2 cellular contexts compared by ENCODE assay signal in the genomic region with DNA sequence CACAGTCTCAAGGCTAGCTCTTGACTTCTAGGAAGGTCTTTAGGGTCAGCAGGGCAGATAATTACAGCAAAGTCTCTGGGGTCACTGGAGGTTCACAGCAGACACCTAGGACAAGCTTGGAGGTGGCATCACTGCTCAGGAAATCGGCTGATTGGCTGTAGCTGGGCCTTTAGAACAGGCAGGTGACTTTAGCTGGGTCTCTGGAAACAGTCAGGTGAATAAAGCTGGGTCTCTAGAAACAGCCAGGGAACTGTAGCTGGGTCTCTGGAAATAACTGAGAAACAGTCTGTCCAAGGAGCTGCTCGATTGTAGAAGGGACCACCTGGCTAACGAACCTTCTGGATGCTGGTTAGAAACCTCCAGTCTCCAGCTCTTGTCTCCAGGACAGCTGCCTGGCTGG.
TF ChIP-seq lines count a peak whose summit lies in the region.

No MANE protein-coding gene starts in this region.

TF ChIP-seq in HepG2, 621 proteins besides CTCF, POLR2A, EP300 and RAD21:
- TF ChIP-seq IKZF4 (CRISPR knock-in tag; IDR thresholded peaks at IDR 0.05; ENCODE audit: borderline replicate concordance, low read depth, not compliant biosample characterization): no peak
- TF ChIP-seq, protein P1, sequence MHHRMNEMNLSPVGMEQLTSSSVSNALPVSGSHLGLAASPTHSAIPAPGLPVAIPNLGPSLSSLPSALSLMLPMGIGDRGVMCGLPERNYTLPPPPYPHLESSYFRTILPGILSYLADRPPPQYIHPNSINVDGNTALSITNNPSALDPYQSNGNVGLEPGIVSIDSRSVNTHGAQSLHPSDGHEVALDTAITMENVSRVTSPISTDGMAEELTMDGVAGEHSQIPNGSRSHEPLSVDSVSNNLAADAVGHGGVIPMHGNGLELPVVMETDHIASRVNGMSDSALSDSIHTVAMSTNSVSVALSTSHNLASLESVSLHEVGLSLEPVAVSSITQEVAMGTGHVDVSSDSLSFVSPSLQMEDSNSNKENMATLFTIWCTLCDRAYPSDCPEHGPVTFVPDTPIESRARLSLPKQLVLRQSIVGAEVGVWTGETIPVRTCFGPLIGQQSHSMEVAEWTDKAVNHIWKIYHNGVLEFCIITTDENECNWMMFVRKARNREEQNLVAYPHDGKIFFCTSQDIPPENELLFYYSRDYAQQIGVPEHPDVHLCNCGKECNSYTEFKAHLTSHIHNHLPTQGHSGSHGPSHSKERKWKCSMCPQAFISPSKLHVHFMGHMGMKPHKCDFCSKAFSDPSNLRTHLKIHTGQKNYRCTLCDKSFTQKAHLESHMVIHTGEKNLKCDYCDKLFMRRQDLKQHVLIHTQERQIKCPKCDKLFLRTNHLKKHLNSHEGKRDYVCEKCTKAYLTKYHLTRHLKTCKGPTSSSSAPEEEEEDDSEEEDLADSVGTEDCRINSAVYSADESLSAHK (CRISPR knock-in tag; IDR thresholded peaks at IDR 0.05; ENCODE audit: borderline replicate concordance): peak; percentile 95; the same call in 1 of the 2 replicates

TF ChIP-seq in K562, 482 proteins besides CTCF, POLR2A, EP300 and RAD21:
- TF ChIP-seq ESRRB (CRISPR knock-in tag; IDR thresholded peaks at IDR 0.05; ENCODE audit: borderline replicate concordance): no peak
- TF ChIP-seq, protein P2, sequence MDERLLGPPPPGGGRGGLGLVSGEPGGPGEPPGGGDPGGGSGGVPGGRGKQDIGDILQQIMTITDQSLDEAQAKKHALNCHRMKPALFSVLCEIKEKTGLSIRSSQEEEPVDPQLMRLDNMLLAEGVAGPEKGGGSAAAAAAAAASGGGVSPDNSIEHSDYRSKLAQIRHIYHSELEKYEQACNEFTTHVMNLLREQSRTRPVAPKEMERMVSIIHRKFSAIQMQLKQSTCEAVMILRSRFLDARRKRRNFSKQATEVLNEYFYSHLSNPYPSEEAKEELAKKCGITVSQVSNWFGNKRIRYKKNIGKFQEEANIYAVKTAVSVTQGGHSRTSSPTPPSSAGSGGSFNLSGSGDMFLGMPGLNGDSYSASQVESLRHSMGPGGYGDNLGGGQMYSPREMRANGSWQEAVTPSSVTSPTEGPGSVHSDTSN (CRISPR knock-in tag; IDR thresholded peaks at IDR 0.05; ENCODE audit: low read depth): no peak
- TF ChIP-seq, protein P2 (tag; conservative IDR thresholded peaks at IDR 0.05; ENCODE audit: low read depth): no peak
- TF ChIP-seq PTRF (tag; IDR thresholded peaks at IDR 0.05): no peak
- TF ChIP-seq, protein P3, sequence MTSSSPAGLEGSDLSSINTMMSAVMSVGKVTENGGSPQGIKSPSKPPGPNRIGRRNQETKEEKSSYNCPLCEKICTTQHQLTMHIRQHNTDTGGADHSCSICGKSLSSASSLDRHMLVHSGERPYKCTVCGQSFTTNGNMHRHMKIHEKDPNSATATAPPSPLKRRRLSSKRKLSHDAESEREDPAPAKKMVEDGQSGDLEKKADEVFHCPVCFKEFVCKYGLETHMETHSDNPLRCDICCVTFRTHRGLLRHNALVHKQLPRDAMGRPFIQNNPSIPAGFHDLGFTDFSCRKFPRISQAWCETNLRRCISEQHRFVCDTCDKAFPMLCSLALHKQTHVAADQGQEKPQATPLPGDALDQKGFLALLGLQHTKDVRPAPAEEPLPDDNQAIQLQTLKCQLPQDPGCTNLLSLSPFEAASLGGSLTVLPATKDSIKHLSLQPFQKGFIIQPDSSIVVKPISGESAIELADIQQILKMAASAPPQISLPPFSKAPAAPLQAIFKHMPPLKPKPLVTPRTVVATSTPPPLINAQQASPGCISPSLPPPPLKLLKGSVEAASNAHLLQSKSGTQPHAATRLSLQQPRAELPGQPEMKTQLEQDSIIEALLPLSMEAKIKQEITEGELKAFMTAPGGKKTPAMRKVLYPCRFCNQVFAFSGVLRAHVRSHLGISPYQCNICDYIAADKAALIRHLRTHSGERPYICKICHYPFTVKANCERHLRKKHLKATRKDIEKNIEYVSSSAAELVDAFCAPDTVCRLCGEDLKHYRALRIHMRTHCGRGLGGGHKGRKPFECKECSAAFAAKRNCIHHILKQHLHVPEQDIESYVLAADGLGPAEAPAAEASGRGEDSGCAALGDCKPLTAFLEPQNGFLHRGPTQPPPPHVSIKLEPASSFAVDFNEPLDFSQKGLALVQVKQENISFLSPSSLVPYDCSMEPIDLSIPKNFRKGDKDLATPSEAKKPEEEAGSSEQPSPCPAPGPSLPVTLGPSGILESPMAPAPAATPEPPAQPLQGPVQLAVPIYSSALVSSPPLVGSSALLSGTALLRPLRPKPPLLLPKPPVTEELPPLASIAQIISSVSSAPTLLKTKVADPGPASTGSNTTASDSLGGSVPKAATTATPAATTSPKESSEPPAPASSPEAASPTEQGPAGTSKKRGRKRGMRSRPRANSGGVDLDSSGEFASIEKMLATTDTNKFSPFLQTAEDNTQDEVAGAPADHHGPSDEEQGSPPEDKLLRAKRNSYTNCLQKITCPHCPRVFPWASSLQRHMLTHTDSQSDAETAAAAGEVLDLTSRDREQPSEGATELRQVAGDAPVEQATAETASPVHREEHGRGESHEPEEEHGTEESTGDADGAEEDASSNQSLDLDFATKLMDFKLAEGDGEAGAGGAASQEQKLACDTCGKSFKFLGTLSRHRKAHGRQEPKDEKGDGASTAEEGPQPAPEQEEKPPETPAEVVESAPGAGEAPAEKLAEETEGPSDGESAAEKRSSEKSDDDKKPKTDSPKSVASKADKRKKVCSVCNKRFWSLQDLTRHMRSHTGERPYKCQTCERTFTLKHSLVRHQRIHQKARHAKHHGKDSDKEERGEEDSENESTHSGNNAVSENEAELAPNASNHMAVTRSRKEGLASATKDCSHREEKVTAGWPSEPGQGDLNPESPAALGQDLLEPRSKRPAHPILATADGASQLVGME (CRISPR knock-in tag; IDR thresholded peaks at IDR 0.05): no peak
- no peak for TF ChIP-seq ETV5 (CRISPR knock-in tag; IDR thresholded peaks at IDR 0.05; ENCODE audit: low read depth)
- no peak for TF ChIP-seq FOXA1 (IDR thresholded peaks at IDR 0.05; ENCODE audit: borderline replicate concordance)
- no peak for TF ChIP-seq RBM15 (IDR thresholded peaks at IDR 0.05; ENCODE audit: insufficient read depth, low read length)
- TF ChIP-seq NFE2L1 (tag; IDR thresholded peaks at IDR 0.05; ENCODE audit: borderline replicate concordance, low read depth): no peak
- peak; percentile 99 for TF ChIP-seq PTBP1 (IDR thresholded peaks at IDR 0.05; ENCODE audit: low read depth, low read length)
- no peak for TF ChIP-seq TSC22D4 (tag; IDR thresholded peaks at IDR 0.05)
- TF ChIP-seq, protein P4, sequence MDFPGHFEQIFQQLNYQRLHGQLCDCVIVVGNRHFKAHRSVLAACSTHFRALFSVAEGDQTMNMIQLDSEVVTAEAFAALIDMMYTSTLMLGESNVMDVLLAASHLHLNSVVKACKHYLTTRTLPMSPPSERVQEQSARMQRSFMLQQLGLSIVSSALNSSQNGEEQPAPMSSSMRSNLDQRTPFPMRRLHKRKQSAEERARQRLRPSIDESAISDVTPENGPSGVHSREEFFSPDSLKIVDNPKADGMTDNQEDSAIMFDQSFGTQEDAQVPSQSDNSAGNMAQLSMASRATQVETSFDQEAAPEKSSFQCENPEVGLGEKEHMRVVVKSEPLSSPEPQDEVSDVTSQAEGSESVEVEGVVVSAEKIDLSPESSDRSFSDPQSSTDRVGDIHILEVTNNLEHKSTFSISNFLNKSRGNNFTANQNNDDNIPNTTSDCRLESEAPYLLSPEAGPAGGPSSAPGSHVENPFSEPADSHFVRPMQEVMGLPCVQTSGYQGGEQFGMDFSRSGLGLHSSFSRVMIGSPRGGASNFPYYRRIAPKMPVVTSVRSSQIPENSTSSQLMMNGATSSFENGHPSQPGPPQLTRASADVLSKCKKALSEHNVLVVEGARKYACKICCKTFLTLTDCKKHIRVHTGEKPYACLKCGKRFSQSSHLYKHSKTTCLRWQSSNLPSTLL (IDR thresholded peaks at IDR 0.05): no peak
- no peak for TF ChIP-seq GATAD2B (IDR thresholded peaks at IDR 0.05; ENCODE audit: borderline replicate concordance)
- no peak for TF ChIP-seq NR2C1 (IDR thresholded peaks at IDR 0.05)
- no peak for TF ChIP-seq NR2C1 (tag; IDR thresholded peaks at IDR 0.05)
- no peak for TF ChIP-seq BCL6 (CRISPR knock-in tag; IDR thresholded peaks at IDR 0.05)
- TF ChIP-seq MIER1 (IDR thresholded peaks at IDR 0.05; ENCODE audit: low read depth): peak; percentile 98
- no peak for TF ChIP-seq SMC3 (conservative IDR thresholded peaks at IDR 0.05; ENCODE audit: insufficient read depth, low read depth, low read length)
- TF ChIP-seq KDM2B (CRISPR knock-in tag; IDR thresholded peaks at IDR 0.05): no peak
- TF ChIP-seq SRSF9 (IDR thresholded peaks at IDR 0.05; ENCODE audit: borderline replicate concordance, low read depth, low read length): no peak
- TF ChIP-seq RBM25 (IDR thresholded peaks at IDR 0.05; ENCODE audit: low read depth, low read length, severe bottlenecking): peak; percentile 65
- no peak for TF ChIP-seq ELF2 (CRISPR knock-in tag; IDR thresholded peaks at IDR 0.05)
- no peak for TF ChIP-seq KLF6 (CRISPR knock-in tag; IDR thresholded peaks at IDR 0.05; ENCODE audit: borderline replicate concordance)
